ENCODE assay signal across 1 cellular context in genomic region chr22:37546436-37547248, GRCh38.
TF ChIP-seq lines count a peak whose summit lies in the region.

No MANE protein-coding gene starts in this region.

TF ChIP-seq in GM23338, 12 proteins besides CTCF, POLR2A, EP300 and RAD21 (continued from another document):
- TF ChIP-seq, protein P1, sequence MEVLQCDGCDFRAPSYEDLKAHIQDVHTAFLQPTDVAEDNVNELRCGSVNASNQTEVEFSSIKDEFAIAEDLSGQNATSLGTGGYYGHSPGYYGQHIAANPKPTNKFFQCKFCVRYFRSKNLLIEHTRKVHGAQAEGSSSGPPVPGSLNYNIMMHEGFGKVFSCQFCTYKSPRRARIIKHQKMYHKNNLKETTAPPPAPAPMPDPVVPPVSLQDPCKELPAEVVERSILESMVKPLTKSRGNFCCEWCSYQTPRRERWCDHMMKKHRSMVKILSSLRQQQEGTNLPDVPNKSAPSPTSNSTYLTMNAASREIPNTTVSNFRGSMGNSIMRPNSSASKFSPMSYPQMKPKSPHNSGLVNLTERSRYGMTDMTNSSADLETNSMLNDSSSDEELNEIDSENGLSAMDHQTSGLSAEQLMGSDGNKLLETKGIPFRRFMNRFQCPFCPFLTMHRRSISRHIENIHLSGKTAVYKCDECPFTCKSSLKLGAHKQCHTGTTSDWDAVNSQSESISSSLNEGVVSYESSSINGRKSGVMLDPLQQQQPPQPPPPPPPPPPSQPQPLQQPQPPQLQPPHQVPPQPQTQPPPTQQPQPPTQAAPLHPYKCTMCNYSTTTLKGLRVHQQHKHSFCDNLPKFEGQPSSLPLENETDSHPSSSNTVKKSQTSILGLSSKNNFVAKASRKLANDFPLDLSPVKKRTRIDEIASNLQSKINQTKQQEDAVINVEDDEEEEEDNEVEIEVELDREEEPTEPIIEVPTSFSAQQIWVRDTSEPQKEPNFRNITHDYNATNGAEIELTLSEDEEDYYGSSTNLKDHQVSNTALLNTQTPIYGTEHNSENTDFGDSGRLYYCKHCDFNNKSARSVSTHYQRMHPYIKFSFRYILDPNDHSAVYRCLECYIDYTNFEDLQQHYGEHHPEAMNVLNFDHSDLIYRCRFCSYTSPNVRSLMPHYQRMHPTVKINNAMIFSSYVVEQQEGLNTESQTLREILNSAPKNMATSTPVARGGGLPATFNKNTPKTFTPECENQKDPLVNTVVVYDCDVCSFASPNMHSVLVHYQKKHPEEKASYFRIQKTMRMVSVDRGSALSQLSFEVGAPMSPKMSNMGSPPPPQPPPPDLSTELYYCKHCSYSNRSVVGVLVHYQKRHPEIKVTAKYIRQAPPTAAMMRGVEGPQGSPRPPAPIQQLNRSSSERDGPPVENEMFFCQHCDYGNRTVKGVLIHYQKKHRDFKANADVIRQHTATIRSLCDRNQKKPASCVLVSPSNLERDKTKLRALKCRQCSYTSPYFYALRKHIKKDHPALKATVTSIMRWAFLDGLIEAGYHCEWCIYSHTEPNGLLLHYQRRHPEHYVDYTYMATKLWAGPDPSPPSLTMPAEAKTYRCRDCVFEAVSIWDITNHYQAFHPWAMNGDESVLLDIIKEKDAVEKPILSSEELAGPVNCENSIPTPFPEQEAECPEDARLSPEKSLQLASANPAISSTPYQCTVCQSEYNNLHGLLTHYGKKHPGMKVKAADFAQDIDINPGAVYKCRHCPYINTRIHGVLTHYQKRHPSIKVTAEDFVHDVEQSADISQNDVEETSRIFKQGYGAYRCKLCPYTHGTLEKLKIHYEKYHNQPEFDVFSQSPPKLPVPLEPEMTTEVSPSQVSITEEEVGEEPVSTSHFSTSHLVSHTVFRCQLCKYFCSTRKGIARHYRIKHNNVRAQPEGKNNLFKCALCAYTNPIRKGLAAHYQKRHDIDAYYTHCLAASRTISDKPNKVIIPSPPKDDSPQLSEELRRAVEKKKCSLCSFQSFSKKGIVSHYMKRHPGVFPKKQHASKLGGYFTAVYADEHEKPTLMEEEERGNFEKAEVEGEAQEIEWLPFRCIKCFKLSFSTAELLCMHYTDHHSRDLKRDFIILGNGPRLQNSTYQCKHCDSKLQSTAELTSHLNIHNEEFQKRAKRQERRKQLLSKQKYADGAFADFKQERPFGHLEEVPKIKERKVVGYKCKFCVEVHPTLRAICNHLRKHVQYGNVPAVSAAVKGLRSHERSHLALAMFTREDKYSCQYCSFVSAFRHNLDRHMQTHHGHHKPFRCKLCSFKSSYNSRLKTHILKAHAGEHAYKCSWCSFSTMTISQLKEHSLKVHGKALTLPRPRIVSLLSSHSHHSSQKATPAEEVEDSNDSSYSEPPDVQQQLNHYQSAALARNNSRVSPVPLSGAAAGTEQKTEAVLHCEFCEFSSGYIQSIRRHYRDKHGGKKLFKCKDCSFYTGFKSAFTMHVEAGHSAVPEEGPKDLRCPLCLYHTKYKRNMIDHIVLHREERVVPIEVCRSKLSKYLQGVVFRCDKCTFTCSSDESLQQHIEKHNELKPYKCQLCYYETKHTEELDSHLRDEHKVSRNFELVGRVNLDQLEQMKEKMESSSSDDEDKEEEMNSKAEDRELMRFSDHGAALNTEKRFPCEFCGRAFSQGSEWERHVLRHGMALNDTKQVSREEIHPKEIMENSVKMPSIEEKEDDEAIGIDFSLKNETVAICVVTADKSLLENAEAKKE (CRISPR knock-in tag; IDR thresholded peaks at IDR 0.05), result no peak
- TF ChIP-seq JUNB (IDR thresholded peaks at IDR 0.05; ENCODE audit: unreplicated experiment), result no peak
- TF ChIP-seq, protein P2, sequence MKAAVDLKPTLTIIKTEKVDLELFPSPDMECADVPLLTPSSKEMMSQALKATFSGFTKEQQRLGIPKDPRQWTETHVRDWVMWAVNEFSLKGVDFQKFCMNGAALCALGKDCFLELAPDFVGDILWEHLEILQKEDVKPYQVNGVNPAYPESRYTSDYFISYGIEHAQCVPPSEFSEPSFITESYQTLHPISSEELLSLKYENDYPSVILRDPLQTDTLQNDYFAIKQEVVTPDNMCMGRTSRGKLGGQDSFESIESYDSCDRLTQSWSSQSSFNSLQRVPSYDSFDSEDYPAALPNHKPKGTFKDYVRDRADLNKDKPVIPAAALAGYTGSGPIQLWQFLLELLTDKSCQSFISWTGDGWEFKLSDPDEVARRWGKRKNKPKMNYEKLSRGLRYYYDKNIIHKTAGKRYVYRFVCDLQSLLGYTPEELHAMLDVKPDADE (IDR thresholded peaks at IDR 0.05), result 0 out of 2 replicates have a peak, but pooled peaks have one; percentile 55
- no peak for TF ChIP-seq EZH2 (IDR thresholded peaks at IDR 0.05; ENCODE audit: low read depth, unreplicated experiment)
- no peak for TF ChIP-seq REST (IDR thresholded peaks at IDR 0.05; ENCODE audit: unreplicated experiment)
